Comparison of ENCODE assay signal across 1 cellular context in genomic region chr16:54180421-54181359, GRCh38.
TF ChIP-seq lines count a peak whose summit lies in the region.

No MANE protein-coding gene starts in this region.

TF ChIP-seq in HepG2, 621 proteins besides CTCF, POLR2A, EP300 and RAD21 (continued from another document and continues in another):
- TF ChIP-seq AFF4 (CRISPR knock-in tag; IDR thresholded peaks at IDR 0.05) (no peak), ZBTB49 (CRISPR knock-in tag; IDR thresholded peaks at IDR 0.05; ENCODE audit: borderline replicate concordance) (no peak), ZFP37 (CRISPR knock-in tag; IDR thresholded peaks at IDR 0.05; ENCODE audit: borderline replicate concordance) (no peak), TBX2 (CRISPR knock-in tag; IDR thresholded peaks at IDR 0.05; ENCODE audit: borderline replicate concordance) (peak; percentile 86), HIC2 (CRISPR knock-in tag; IDR thresholded peaks at IDR 0.05; ENCODE audit: low read depth) (no peak), ZNF589 (CRISPR knock-in tag; conservative IDR thresholded peaks at IDR 0.05) (no peak), ZNF569 (CRISPR knock-in tag; IDR thresholded peaks at IDR 0.05; ENCODE audit: borderline replicate concordance) (no peak), SIN3B (IDR thresholded peaks at IDR 0.05; ENCODE audit: low read length) (no peak), ZC3H13 (CRISPR knock-in tag; IDR thresholded peaks at IDR 0.05) (no peak), TAF1 (CRISPR knock-in tag; IDR thresholded peaks at IDR 0.05) (no peak), ZNF562 (CRISPR knock-in tag; IDR thresholded peaks at IDR 0.05; ENCODE audit: borderline replicate concordance) (no peak), E2F1 (CRISPR knock-in tag; IDR thresholded peaks at IDR 0.05) (no peak), ZNF768 (CRISPR knock-in tag; IDR thresholded peaks at IDR 0.05) (no peak), SCMH1 (CRISPR knock-in tag; IDR thresholded peaks at IDR 0.05; ENCODE audit: borderline replicate concordance) (no peak), ZNF564 (CRISPR knock-in tag; IDR thresholded peaks at IDR 0.05) (no peak), IKZF5 (CRISPR knock-in tag; IDR thresholded peaks at IDR 0.05) (no peak; the same call in 1 of the 2 replicates), ZMYM4 (CRISPR knock-in tag; IDR thresholded peaks at IDR 0.05) (peak; percentile 61), ZBTB7B (CRISPR knock-in tag; IDR thresholded peaks at IDR 0.05) (no peak), FIP1L1 (IDR thresholded peaks at IDR 0.05; ENCODE audit: borderline replicate concordance, insufficient read depth, low read depth, low read length) (no peak), LBX2 (CRISPR knock-in tag; IDR thresholded peaks at IDR 0.05; ENCODE audit: borderline replicate concordance) (no peak), FOSL1 (CRISPR knock-in tag; IDR thresholded peaks at IDR 0.05; ENCODE audit: borderline replicate concordance) (no peak), ZNF558 (CRISPR knock-in tag; IDR thresholded peaks at IDR 0.05; ENCODE audit: borderline replicate concordance) (no peak), CENPT (CRISPR knock-in tag; IDR thresholded peaks at IDR 0.05; ENCODE audit: low read depth) (no peak), ZNF512B (CRISPR knock-in tag; IDR thresholded peaks at IDR 0.05; ENCODE audit: borderline replicate concordance) (no peak), SOX13 (IDR thresholded peaks at IDR 0.05) (peak; percentile 89), SOX13 (CRISPR knock-in tag; conservative IDR thresholded peaks at IDR 0.05 in 1 of 2, IDR thresholded peaks at IDR 0.05 in 1 of 2) (peak in 1 of 2 experiments; percentile 95; a peak in 2 of 4 replicates), PAWR (CRISPR knock-in tag; IDR thresholded peaks at IDR 0.05; ENCODE audit: borderline replicate concordance) (no peak), POLR2AphosphoS5 (IDR thresholded peaks at IDR 0.05; ENCODE audit: low read depth, low read length) (no peak), MAFG (CRISPR knock-in tag; IDR thresholded peaks at IDR 0.05) (no peak), ZNF549 (CRISPR knock-in tag; IDR thresholded peaks at IDR 0.05) (0 out of 2 replicates have a peak, but pooled peaks have one; percentile 55), SIN3A (IDR thresholded peaks at IDR 0.05; ENCODE audit: borderline replicate concordance, low read depth, low read length) (no peak), TP53 (CRISPR knock-in tag; conservative IDR thresholded peaks at IDR 0.05) (no peak), MEIS2 (CRISPR knock-in tag; IDR thresholded peaks at IDR 0.05) (no peak), MYNN (CRISPR knock-in tag; IDR thresholded peaks at IDR 0.05; ENCODE audit: low read depth) (no peak), BORCS8-MEF2B (CRISPR knock-in tag; IDR thresholded peaks at IDR 0.05) (no peak), ZNF280D (CRISPR knock-in tag; IDR thresholded peaks at IDR 0.05) (0 out of 2 replicates have a peak, but pooled peaks have one; percentile 44), POGZ (CRISPR knock-in tag; IDR thresholded peaks at IDR 0.05) (peak; percentile 65; the same call in 1 of the 2 replicates), DR1 (CRISPR knock-in tag; IDR thresholded peaks at IDR 0.05) (no peak), SP140L (CRISPR knock-in tag; IDR thresholded peaks at IDR 0.05; ENCODE audit: borderline replicate concordance) (no peak), ZBTB1 (CRISPR knock-in tag; IDR thresholded peaks at IDR 0.05; ENCODE audit: borderline replicate concordance) (no peak), HMGXB4 (CRISPR knock-in tag; IDR thresholded peaks at IDR 0.05; ENCODE audit: borderline replicate concordance in 1 of 2, low read depth in 1 of 2) (no peak), FOXK1 (CRISPR knock-in tag; IDR thresholded peaks at IDR 0.05; ENCODE audit: borderline replicate concordance, low read depth) (no peak), MXD1 (CRISPR knock-in tag; IDR thresholded peaks at IDR 0.05) (no peak), NFIC (IDR thresholded peaks at IDR 0.05; ENCODE audit: low read length) (peak; percentile 93)
